ENCODE assay signal across 1 cellular context in genomic region chr1:209869242-209870149, GRCh38.
TF ChIP-seq lines count a peak whose summit lies in the region.

No MANE protein-coding gene starts in this region.

TF ChIP-seq in SK-N-SH, 30 proteins besides CTCF, POLR2A, EP300 and RAD21 (continued from another document):
- 0 out of 2 replicates have a peak, but pooled peaks have one; percentile 10 for TF ChIP-seq PBX3 (IDR thresholded peaks at IDR 0.05)
